In genomic region chr12:110135012-110135411, GRCh38 we compare ENCODE assay signal across 13 cellular contexts. TPM values are rescaled to one million over a fixed set of nuclear protein-coding genes. Genes with fewer than 3 reads are reported as not detected.
DNase-seq lines count a peak whose midpoint lies in the region; ATAC-seq, FAIRE-seq and TF ChIP-seq lines count a peak whose summit lies in the region.
"Had no signal": no experiment of that assay in that cellular context is flagged by ENCODE, and none has a peak within 500 bp of the region (broad histone marks: within the 10 kb centered on the region; RNA-seq: fewer than 3 reads in every experiment).

No MANE protein-coding gene starts in this region.

- DNase-seq in AG09309 (ENCODE audit: low read depth) (peak; percentile 34), GM18507 (ENCODE audit: extremely low spot score, insufficient read length, low read depth) (no peak), iris pigment epithelial cell (ENCODE audit: low read depth) (peak; percentile 95), NCI-H524 treated with DMSO at 0.1 percent for 48 hours (lab: John Stamatoyannopoulos, UW) (no peak)
- DNase-seq in stimulated activated CD4-positive, alpha-beta T cell treated with anti-CD3 and anti-CD28 coated beads, Interleukin-2, amount 100 ng/mL, for 24 hours = no peak
- DNase-seq in CD8-positive, alpha-beta T cell = no peak
- DNase-seq: activated gamma-delta T cell; effector memory CD4-positive, alpha-beta T cell; GOT3; MM.1S had no signal

- no peaks in the 10 kb centered on the region for H3K9me3 Mint-ChIP-seq in activated T-helper 17 cell treated with anti-CD3 and anti-CD28 coated beads, Interleukin-2, amount 50 U/mL, for 72 hours
- no peaks in the 10 kb centered on the region for H3K9me3 Mint-ChIP-seq in CD8-positive, alpha-beta T cell
- H3K9me3 Mint-ChIP-seq: neural crest cell had no signal

- intact Hi-C loops in CD8-positive, alpha-beta T cell (cut with DNase I, micrococcal nuclease) = no loop called here

- H3K9me3 ChIP-seq in CD8-positive, alpha-beta T cell (ENCODE audit: low read length) = no peaks in the 10 kb centered on the region

- no peaks in the 10 kb centered on the region for H3K36me3 ChIP-seq in CD8-positive, alpha-beta T cell (ENCODE audit: insufficient read depth, low read length)

- no peaks in the 10 kb centered on the region for H3K4me1 ChIP-seq in CD8-positive, alpha-beta T cell (ENCODE audit: insufficient read depth, low read length)

- POLR2A ChIA-PET in CD8-positive, alpha-beta T cell (lab: Charles Lee) = interaction anchor here (1.2 kb wide), 1 partner anchor 11 kb away, joined by 4 read pairs; the partner anchor contains the start of gene IFT81

- no peak overlapping the region for H3K4me3 Mint-ChIP-seq in activated T-helper 17 cell treated with anti-CD3 and anti-CD28 coated beads, Interleukin-2, amount 50 U/mL, for 72 hours
- H3K4me3 Mint-ChIP-seq in CD8-positive, alpha-beta T cell = no peak overlapping the region
- H3K4me3 Mint-ChIP-seq: neural crest cell had no signal

- peak overlapping the region; percentile 54 for H3K27ac Mint-ChIP-seq in activated T-helper 17 cell treated with anti-CD3 and anti-CD28 coated beads, Interleukin-2, amount 50 U/mL, for 72 hours
- no peak overlapping the region for H3K27ac Mint-ChIP-seq in CD8-positive, alpha-beta T cell

- no peak overlapping the region for H3K27ac ChIP-seq in CD8-positive, alpha-beta T cell (ENCODE audit: low read depth, low read length)

- H3K4me1 Mint-ChIP-seq in activated T-helper 17 cell treated with anti-CD3 and anti-CD28 coated beads, Interleukin-2, amount 50 U/mL, for 72 hours = peaks cover 7% of the 10 kb centered on the region
- H3K4me1 Mint-ChIP-seq in CD8-positive, alpha-beta T cell (ENCODE audit: low read depth) = peaks cover 6% of the 10 kb centered on the region
- H3K4me1 Mint-ChIP-seq: neural crest cell had no signal

- no peaks in the 10 kb centered on the region for H3K27me3 Mint-ChIP-seq in activated T-helper 17 cell treated with anti-CD3 and anti-CD28 coated beads, Interleukin-2, amount 50 U/mL, for 72 hours
- no peaks in the 10 kb centered on the region for H3K27me3 Mint-ChIP-seq in CD8-positive, alpha-beta T cell (ENCODE audit: low read depth)

- H3K4me3 ChIP-seq in AG09309 (ENCODE audit: control insufficient read depth, low read depth, low read length) = no peak overlapping the region
- no peak overlapping the region for H3K4me3 ChIP-seq in CD8-positive, alpha-beta T cell (ENCODE audit: low read depth, low read length)

- CTCF ChIA-PET in CD8-positive, alpha-beta T cell (lab: Charles Lee) = no interaction called here

- TF ChIP-seq CTCF in AG09309 (IDR thresholded peaks at IDR 0.05; ENCODE audit: control insufficient read depth, insufficient read depth, low read depth, low read length, missing control alignments) = no peak
- TF ChIP-seq CTCF in CD8-positive, alpha-beta T cell (IDR thresholded peaks at IDR 0.05) = no peak

- peak; percentile 18 for FAIRE-seq in GM18507 (lab: Jason Lieb, UNC)

- no peaks in the 10 kb centered on the region for H3K36me3 Mint-ChIP-seq in activated T-helper 17 cell treated with anti-CD3 and anti-CD28 coated beads, Interleukin-2, amount 50 U/mL, for 72 hours (ENCODE audit: low read depth)
- H3K36me3 Mint-ChIP-seq in CD8-positive, alpha-beta T cell = no peaks in the 10 kb centered on the region

- H3K27me3 ChIP-seq in CD8-positive, alpha-beta T cell (ENCODE audit: insufficient read depth, low read length) = no peaks in the 10 kb centered on the region

- peak; percentile 70 for ATAC-seq in activated T-helper 17 cell treated with anti-CD3 and anti-CD28 coated beads, Interleukin-2, amount 50 U/mL, for 72 hours (replicated peaks)
- ATAC-seq in HG03196 (IDR thresholded peaks at IDR 0.05; ENCODE audit: unreplicated experiment) = no peak
- ATAC-seq in CD8-positive, alpha-beta T cell = no peak

RNA-seq across cellular contexts. Expression of gene IFT81, which starts 10.9 kb away (rescaled TPM):
- total RNA-seq in activated T-helper 17 cell treated with anti-CD3 and anti-CD28 coated beads, Interleukin-2, amount 50 U/mL, for 72 hours = 1 to 10 TPM; 2.4 to 3.4 TPM
- total RNA-seq in CD8-positive, alpha-beta T cell = under 1 TPM; 0.25 to 0.43 TPM

Comparison
In these comparisons a context has a peak if more than half of its experiments do, and no peak if none do; other contexts are left out.
1. DNase-seq: peak in AG09309 (single experiment) and iris pigment epithelial cell (single experiment); none in GM18507 (single experiment), NCI-H524 treated with DMSO at 0.1 percent for 48 hours (single experiment), stimulated activated CD4-positive, alpha-beta T cell treated with anti-CD3 and anti-CD28 coated beads, Interleukin-2, amount 100 ng/mL, for 24 hours (0 of 2) and CD8-positive, alpha-beta T cell (0 of 7).